Comparison of ENCODE assay signal across 1 cellular context in the genomic region with DNA sequence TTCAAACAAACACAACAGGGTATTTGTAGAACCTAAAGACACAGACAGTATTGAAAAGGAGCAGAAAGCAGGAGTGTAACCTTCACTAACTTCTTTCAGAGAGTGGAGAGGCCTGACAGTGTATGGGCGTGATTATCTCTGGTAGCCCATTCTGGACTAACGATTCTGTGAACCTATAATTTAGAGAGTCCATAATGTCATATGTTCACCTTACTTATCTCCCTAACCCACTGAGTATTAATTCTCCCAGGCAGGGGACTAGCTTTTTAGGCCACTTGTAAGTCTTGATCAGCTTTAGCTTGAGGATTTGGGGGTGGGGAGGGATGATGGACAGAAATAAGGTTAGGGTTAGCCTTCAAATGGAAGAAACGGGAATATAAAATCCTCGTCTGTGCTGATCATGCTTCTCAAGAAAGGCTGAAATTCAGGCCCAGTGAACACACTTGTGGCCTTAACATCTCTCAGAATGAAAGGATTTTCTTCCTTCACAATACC.
TF ChIP-seq lines count a peak whose summit lies in the region.

No MANE protein-coding gene starts in this region.

TF ChIP-seq in liver, 16 proteins besides CTCF, POLR2A, EP300 and RAD21 (continued from another document):
- TF ChIP-seq, protein P1, sequence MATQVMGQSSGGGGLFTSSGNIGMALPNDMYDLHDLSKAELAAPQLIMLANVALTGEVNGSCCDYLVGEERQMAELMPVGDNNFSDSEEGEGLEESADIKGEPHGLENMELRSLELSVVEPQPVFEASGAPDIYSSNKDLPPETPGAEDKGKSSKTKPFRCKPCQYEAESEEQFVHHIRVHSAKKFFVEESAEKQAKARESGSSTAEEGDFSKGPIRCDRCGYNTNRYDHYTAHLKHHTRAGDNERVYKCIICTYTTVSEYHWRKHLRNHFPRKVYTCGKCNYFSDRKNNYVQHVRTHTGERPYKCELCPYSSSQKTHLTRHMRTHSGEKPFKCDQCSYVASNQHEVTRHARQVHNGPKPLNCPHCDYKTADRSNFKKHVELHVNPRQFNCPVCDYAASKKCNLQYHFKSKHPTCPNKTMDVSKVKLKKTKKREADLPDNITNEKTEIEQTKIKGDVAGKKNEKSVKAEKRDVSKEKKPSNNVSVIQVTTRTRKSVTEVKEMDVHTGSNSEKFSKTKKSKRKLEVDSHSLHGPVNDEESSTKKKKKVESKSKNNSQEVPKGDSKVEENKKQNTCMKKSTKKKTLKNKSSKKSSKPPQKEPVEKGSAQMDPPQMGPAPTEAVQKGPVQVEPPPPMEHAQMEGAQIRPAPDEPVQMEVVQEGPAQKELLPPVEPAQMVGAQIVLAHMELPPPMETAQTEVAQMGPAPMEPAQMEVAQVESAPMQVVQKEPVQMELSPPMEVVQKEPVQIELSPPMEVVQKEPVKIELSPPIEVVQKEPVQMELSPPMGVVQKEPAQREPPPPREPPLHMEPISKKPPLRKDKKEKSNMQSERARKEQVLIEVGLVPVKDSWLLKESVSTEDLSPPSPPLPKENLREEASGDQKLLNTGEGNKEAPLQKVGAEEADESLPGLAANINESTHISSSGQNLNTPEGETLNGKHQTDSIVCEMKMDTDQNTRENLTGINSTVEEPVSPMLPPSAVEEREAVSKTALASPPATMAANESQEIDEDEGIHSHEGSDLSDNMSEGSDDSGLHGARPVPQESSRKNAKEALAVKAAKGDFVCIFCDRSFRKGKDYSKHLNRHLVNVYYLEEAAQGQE (IDR thresholded peaks at IDR 0.05) = no peak
- TF ChIP-seq GABPA (IDR thresholded peaks at IDR 0.05 in 1 of 2, conservative IDR thresholded peaks at IDR 0.05 in 1 of 2) (no peak), YY1 (IDR thresholded peaks at IDR 0.05) (no peak)
- TF ChIP-seq, protein P2, sequence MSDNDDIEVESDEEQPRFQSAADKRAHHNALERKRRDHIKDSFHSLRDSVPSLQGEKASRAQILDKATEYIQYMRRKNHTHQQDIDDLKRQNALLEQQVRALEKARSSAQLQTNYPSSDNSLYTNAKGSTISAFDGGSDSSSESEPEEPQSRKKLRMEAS (IDR thresholded peaks at IDR 0.05) = no peak
- TF ChIP-seq, protein P3, sequence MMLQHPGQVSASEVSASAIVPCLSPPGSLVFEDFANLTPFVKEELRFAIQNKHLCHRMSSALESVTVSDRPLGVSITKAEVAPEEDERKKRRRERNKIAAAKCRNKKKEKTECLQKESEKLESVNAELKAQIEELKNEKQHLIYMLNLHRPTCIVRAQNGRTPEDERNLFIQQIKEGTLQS (IDR thresholded peaks at IDR 0.05) = no peak
